In the genomic region with DNA sequence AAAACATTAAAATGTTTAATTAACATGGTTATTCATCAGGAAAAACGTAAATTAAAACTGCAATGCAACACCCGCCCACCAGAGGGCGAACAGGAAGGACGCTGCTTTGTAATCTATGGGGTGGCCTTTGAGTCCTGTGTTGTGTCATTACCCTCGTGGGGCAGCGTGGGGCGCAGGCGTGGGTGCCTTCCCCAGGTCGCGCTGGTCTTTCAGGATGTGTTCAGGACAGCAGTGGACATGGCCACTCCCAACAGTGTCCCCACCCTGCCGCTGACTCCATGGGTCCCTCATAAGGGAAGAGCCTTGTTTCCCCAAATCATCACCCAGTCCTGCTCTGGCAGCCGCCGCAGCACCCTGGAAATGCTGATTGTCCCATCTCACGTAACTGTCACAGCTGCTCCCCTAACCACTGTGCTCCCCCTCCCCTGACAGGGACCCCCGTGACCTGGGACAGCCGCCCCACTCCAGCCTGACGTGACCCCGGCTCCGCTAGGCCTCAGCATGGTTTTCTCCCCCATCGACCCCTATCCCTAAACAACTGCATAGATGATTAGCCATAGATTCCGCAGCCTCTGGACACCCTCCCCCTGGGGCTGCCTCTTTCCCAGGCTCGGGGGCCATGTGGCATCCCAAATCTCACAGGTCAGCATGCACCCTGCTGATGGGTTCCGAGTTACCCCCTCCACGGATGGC, we compare ENCODE assay signal across 8 cellular contexts. TPM values are rescaled to one million over a fixed set of nuclear protein-coding genes. Genes with fewer than 3 reads are reported as not detected.
DNase-seq lines count a peak whose midpoint lies in the region; ATAC-seq and TF ChIP-seq lines count a peak whose summit lies in the region.

No MANE protein-coding gene starts in this region.

- no peaks in the 10 kb centered on the region for H3K36me3 Mint-ChIP-seq in activated CD8-positive, alpha-beta T cell treated with anti-CD3 and anti-CD28 coated beads for 36 hours (ENCODE audit: low read depth)
- H3K36me3 Mint-ChIP-seq in nephron (ENCODE audit: low read depth) = no peaks in the 10 kb centered on the region

- no peak overlapping the region for H3K27ac Mint-ChIP-seq in activated CD8-positive, alpha-beta T cell treated with anti-CD3 and anti-CD28 coated beads for 36 hours
- H3K27ac Mint-ChIP-seq in nephron = no peak overlapping the region

- TF ChIP-seq CTCF in NB4 (IDR thresholded peaks at IDR 0.05; ENCODE audit: low read depth, low read length) (peak; percentile 64), nephron (IDR thresholded peaks at IDR 0.05; ENCODE audit: unreplicated experiment in 3 of 3) (peak; percentile 64 to 67 (median 66))
- TF ChIP-seq CTCF in activated CD8-positive, alpha-beta T cell treated with anti-CD3 and anti-CD28 coated beads for 36 hours (IDR thresholded peaks at IDR 0.05) = peak; percentile 84

- no peaks in the 10 kb centered on the region for H3K4me1 Mint-ChIP-seq in activated CD8-positive, alpha-beta T cell treated with anti-CD3 and anti-CD28 coated beads for 36 hours (ENCODE audit: low read depth)
- H3K4me1 Mint-ChIP-seq in nephron = peaks cover 5% of the 10 kb centered on the region

- intact Hi-C loops in activated CD8-positive, alpha-beta T cell treated with anti-CD3 and anti-CD28 coated beads for 36 hours (cut with micrococcal nuclease) = no loop called here

- no peak for TF ChIP-seq POLR2A in NB4 (IDR thresholded peaks at IDR 0.05; ENCODE audit: extremely low read depth, insufficient read length)

- no peak overlapping the region for H3K4me3 Mint-ChIP-seq in activated CD8-positive, alpha-beta T cell treated with anti-CD3 and anti-CD28 coated beads for 36 hours
- no peak overlapping the region for H3K4me3 Mint-ChIP-seq in nephron

- H3K27me3 Mint-ChIP-seq in activated CD8-positive, alpha-beta T cell treated with anti-CD3 and anti-CD28 coated beads for 36 hours = peaks cover 8% of the 10 kb centered on the region
- H3K27me3 Mint-ChIP-seq in nephron (ENCODE audit: low read depth) = peaks cover 36% of the 10 kb centered on the region

- DNase-seq in DMS 273 (lab: John Stamatoyannopoulos, UW; ENCODE audit: unreplicated experiment) (peak; percentile 66), DMS 273 treated with DMSO at 0.1 percent for 48 hours (lab: John Stamatoyannopoulos, UW) (no peak), NB4 (ENCODE audit: low read depth) (peak; percentile 43), epidermal melanocyte (ENCODE audit: insufficient read length, low spot score) (peak; percentile 48), superior temporal gyrus (ENCODE audit: extremely low spot score) (peak; percentile 56)
- DNase-seq in activated CD8-positive, alpha-beta T cell treated with anti-CD3 and anti-CD28 coated beads for 36 hours = peak; percentile 73

- CTCF ChIA-PET in activated CD8-positive, alpha-beta T cell treated with anti-CD3 and anti-CD28 coated beads for 36 hours (lab: Charles Lee) = interaction anchor here (0.8 to 1.6 kb wide), 8 partner anchors 17 to 223 kb away, joined by 3 to 4 read pairs (median 3); no protein-coding TSS in a partner anchor

- POLR2A ChIA-PET in activated CD8-positive, alpha-beta T cell treated with anti-CD3 and anti-CD28 coated beads for 36 hours (lab: Charles Lee) = no interaction called here

- ATAC-seq in activated CD8-positive, alpha-beta T cell treated with anti-CD3 and anti-CD28 coated beads for 36 hours = peak; percentile 64
- no peak for ATAC-seq in GM21737 (IDR thresholded peaks at IDR 0.05; ENCODE audit: unreplicated experiment)

- H3K4me3 ChIP-seq in NB4 (ENCODE audit: low read depth, low read length) = no peak overlapping the region

- H3K9me3 Mint-ChIP-seq in activated CD8-positive, alpha-beta T cell treated with anti-CD3 and anti-CD28 coated beads for 36 hours = no peaks in the 10 kb centered on the region
- H3K9me3 Mint-ChIP-seq in nephron = no peaks in the 10 kb centered on the region

RNA-seq across cellular contexts. Expression of gene GLT6D1, which starts 36.4 kb away (rescaled TPM):
- not detected for total RNA-seq in activated CD8-positive, alpha-beta T cell treated with anti-CD3 and anti-CD28 coated beads for 36 hours

RNA-seq across cellular contexts. Expression of gene PAEP, which starts 41.4 kb away (rescaled TPM):
- total RNA-seq in activated CD8-positive, alpha-beta T cell treated with anti-CD3 and anti-CD28 coated beads for 36 hours = not detected

RNA-seq across cellular contexts. Expression of gene OBP2A, which starts 57.0 kb away (rescaled TPM):
- not detected for total RNA-seq in activated CD8-positive, alpha-beta T cell treated with anti-CD3 and anti-CD28 coated beads for 36 hours
